Comparison of ENCODE assay signal across 1 cellular context in the genomic region with DNA sequence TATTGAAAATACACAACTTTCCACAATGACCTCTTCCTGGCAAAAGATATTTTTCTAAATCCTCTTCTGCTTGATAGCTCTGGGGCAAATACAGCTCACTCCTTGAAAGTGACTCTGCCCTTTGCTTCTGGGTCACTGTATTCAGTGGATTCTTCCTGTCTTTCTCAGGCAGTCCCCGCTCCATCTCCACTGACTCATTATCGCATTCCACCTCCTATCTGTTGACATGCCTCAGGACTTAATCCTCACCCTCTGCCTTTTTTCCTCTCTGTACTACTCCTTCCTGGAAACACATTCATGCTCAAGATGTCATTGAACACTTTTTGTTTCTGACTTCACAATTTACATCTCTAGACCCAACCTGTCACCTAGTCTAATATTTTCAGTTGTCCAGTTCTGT.
TF ChIP-seq lines count a peak whose summit lies in the region.

No MANE protein-coding gene starts in this region.

TF ChIP-seq in HepG2, 621 proteins besides CTCF, POLR2A, EP300 and RAD21 (continued from another document):
- TF ChIP-seq, protein P1, sequence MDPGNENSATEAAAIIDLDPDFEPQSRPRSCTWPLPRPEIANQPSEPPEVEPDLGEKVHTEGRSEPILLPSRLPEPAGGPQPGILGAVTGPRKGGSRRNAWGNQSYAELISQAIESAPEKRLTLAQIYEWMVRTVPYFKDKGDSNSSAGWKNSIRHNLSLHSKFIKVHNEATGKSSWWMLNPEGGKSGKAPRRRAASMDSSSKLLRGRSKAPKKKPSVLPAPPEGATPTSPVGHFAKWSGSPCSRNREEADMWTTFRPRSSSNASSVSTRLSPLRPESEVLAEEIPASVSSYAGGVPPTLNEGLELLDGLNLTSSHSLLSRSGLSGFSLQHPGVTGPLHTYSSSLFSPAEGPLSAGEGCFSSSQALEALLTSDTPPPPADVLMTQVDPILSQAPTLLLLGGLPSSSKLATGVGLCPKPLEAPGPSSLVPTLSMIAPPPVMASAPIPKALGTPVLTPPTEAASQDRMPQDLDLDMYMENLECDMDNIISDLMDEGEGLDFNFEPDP (CRISPR knock-in tag; conservative IDR thresholded peaks at IDR 0.05) = no peak
- TF ChIP-seq TCF7L2 (IDR thresholded peaks at IDR 0.05; ENCODE audit: low read depth, low read length) = no peak
- no peak for TF ChIP-seq ZNF329 (CRISPR knock-in tag; IDR thresholded peaks at IDR 0.05; ENCODE audit: low read depth)
- TF ChIP-seq ZFY (CRISPR knock-in tag; IDR thresholded peaks at IDR 0.05) = no peak
- no peak for TF ChIP-seq CAMTA2 (CRISPR knock-in tag; IDR thresholded peaks at IDR 0.05; ENCODE audit: borderline replicate concordance)
- TF ChIP-seq ZNF468 (CRISPR knock-in tag; IDR thresholded peaks at IDR 0.05) = no peak
- TF ChIP-seq ZNF337 (CRISPR knock-in tag; IDR thresholded peaks at IDR 0.05; ENCODE audit: borderline replicate concordance, low read depth) = no peak
- no peak for TF ChIP-seq NFE2 (CRISPR knock-in tag; IDR thresholded peaks at IDR 0.05)
- TF ChIP-seq SETDB1 (CRISPR knock-in tag; IDR thresholded peaks at IDR 0.05; ENCODE audit: borderline replicate concordance) = no peak
- no peak for TF ChIP-seq YEATS4 (CRISPR knock-in tag; IDR thresholded peaks at IDR 0.05; ENCODE audit: borderline replicate concordance)
